In genomic region chr19:39413903-39414608, GRCh38 we compare ENCODE assay signal across 8 cellular contexts. TPM values are rescaled to one million over a fixed set of nuclear protein-coding genes. Genes with fewer than 3 reads are reported as not detected.
DNase-seq lines count a peak whose midpoint lies in the region; ATAC-seq and TF ChIP-seq lines count a peak whose summit lies in the region.

No MANE protein-coding gene starts in this region.

- intact Hi-C loops in left ventricle myocardium inferior (cut with micrococcal nuclease) = no loop called here

- POLR2A ChIA-PET in activated CD4-positive, alpha-beta memory T cell treated with anti-CD3 and anti-CD28 coated beads, Interleukin-2, amount 10 ng/mL, durations not matched to agents 7 days and 5 days (lab: Charles Lee) = interaction anchor here (1.1 to 3.7 kb wide), 6 partner anchors 12 to 31 kb away, joined by 3 to 26 read pairs (median 7); partner anchors contain the start of genes MED29, PAF1, RPS16 and SUPT5H

- H3K4me2 ChIP-seq in skeletal muscle satellite cell (ENCODE audit: low read length) = peak overlapping the region; percentile 95

- CTCF ChIA-PET in activated naive CD4-positive, alpha-beta T cell treated with anti-CD3 and anti-CD28 coated beads, Interleukin-2, amount 10 ng/mL, durations not matched to agents 7 days and 5 days (lab: Charles Lee) = interaction anchor here (1.2 to 2.2 kb wide), 3 partner anchors 16 to 21 kb away, joined by 3 to 10 read pairs (median 4); no protein-coding TSS in a partner anchor
- CTCF ChIA-PET in activated CD4-positive, alpha-beta memory T cell treated with anti-CD3 and anti-CD28 coated beads, Interleukin-2, amount 10 ng/mL, durations not matched to agents 7 days and 5 days (lab: Charles Lee) = interaction anchor here (0.6 to 1.8 kb wide), 4 partner anchors 13 to 104 kb away, joined by 3 to 6 read pairs (median 4); partner anchors contain the start of gene RPS16

- peak overlapping the region; percentile 90 for H3K4me3 Mint-ChIP-seq in activated naive CD4-positive, alpha-beta T cell treated with anti-CD3 and anti-CD28 coated beads, Interleukin-2, amount 10 ng/mL, durations not matched to agents 7 days and 5 days
- peak overlapping the region; percentile 89 for H3K4me3 Mint-ChIP-seq in activated CD4-positive, alpha-beta memory T cell treated with anti-CD3 and anti-CD28 coated beads, Interleukin-2, amount 10 ng/mL, durations not matched to agents 7 days and 5 days

- H3K36me3 Mint-ChIP-seq in activated naive CD4-positive, alpha-beta T cell treated with anti-CD3 and anti-CD28 coated beads, Interleukin-2, amount 10 ng/mL, durations not matched to agents 7 days and 5 days = peaks cover 39% of the 10 kb centered on the region
- H3K36me3 Mint-ChIP-seq in activated CD4-positive, alpha-beta memory T cell treated with anti-CD3 and anti-CD28 coated beads, Interleukin-2, amount 10 ng/mL, durations not matched to agents 7 days and 5 days (ENCODE audit: low read depth) = peaks cover 47% of the 10 kb centered on the region

- no peak for TF ChIP-seq CTCF in left ventricle myocardium inferior (IDR thresholded peaks at IDR 0.05; ENCODE audit: borderline replicate concordance)

- peaks cover 75% of the 10 kb centered on the region for H3K4me1 ChIP-seq in left ventricle myocardium inferior
- H3K4me1 ChIP-seq in skeletal muscle satellite cell (ENCODE audit: control insufficient read depth, insufficient read depth, low read length) = peaks cover 32% of the 10 kb centered on the region

- H3K27ac ChIP-seq in left ventricle myocardium inferior (replicated peaks) = peak overlapping the region; percentile 99

- H3K9me3 ChIP-seq in left ventricle myocardium inferior (replicated peaks) = no peaks in the 10 kb centered on the region
- no peaks in the 10 kb centered on the region for H3K9me3 ChIP-seq in skeletal muscle satellite cell (replicated peaks; ENCODE audit: low read length)

- peak overlapping the region; percentile 87 for H3K4me3 ChIP-seq in left ventricle myocardium inferior
- H3K4me3 ChIP-seq in skeletal muscle satellite cell (ENCODE audit: low read length) = peak overlapping the region; percentile 93

- H3K36me3 ChIP-seq in left ventricle myocardium inferior = peaks cover 24% of the 10 kb centered on the region
- H3K36me3 ChIP-seq in skeletal muscle satellite cell (ENCODE audit: insufficient read depth, low read length) = peaks cover 19% of the 10 kb centered on the region

- H3K27me3 Mint-ChIP-seq in activated naive CD4-positive, alpha-beta T cell treated with anti-CD3 and anti-CD28 coated beads, Interleukin-2, amount 10 ng/mL, durations not matched to agents 7 days and 5 days = peaks cover 4% of the 10 kb centered on the region
- H3K27me3 Mint-ChIP-seq in activated CD4-positive, alpha-beta memory T cell treated with anti-CD3 and anti-CD28 coated beads, Interleukin-2, amount 10 ng/mL, durations not matched to agents 7 days and 5 days = peaks cover 2% of the 10 kb centered on the region

- peak overlapping the region; percentile 70 for H3K27ac Mint-ChIP-seq in activated naive CD4-positive, alpha-beta T cell treated with anti-CD3 and anti-CD28 coated beads, Interleukin-2, amount 10 ng/mL, durations not matched to agents 7 days and 5 days
- H3K27ac Mint-ChIP-seq in activated CD4-positive, alpha-beta memory T cell treated with anti-CD3 and anti-CD28 coated beads, Interleukin-2, amount 10 ng/mL, durations not matched to agents 7 days and 5 days = peak overlapping the region; percentile 79

- DNase-seq in activated naive CD4-positive, alpha-beta T cell treated with anti-CD3 and anti-CD28 coated beads, Interleukin-2, amount 10 ng/mL, durations not matched to agents 7 days and 5 days = no peak
- DNase-seq in activated naive CD4-positive, alpha-beta T cell treated with anti-CD3 and anti-CD28 coated beads, Interleukin-2, amount 50 U/mL, for 16 hours = no peak
- no peak for DNase-seq in activated CD4-positive, alpha-beta memory T cell treated with anti-CD3 and anti-CD28 coated beads, Interleukin-2, amount 10 ng/mL, durations not matched to agents 7 days and 5 days
- no peak for DNase-seq in left ventricle myocardium inferior
- DNase-seq in T-helper 9 cell = no peak
- no peak for DNase-seq in SW480 (ENCODE audit: low spot score)

- H3K9ac ChIP-seq in skeletal muscle satellite cell (ENCODE audit: low read depth, low read length) = peak overlapping the region; percentile 98

- no peaks in the 10 kb centered on the region for H3K9me3 Mint-ChIP-seq in activated naive CD4-positive, alpha-beta T cell treated with anti-CD3 and anti-CD28 coated beads, Interleukin-2, amount 10 ng/mL, durations not matched to agents 7 days and 5 days
- no peaks in the 10 kb centered on the region for H3K9me3 Mint-ChIP-seq in activated CD4-positive, alpha-beta memory T cell treated with anti-CD3 and anti-CD28 coated beads, Interleukin-2, amount 10 ng/mL, durations not matched to agents 7 days and 5 days

- no peaks in the 10 kb centered on the region for H3K27me3 ChIP-seq in left ventricle myocardium inferior (ENCODE audit: low read depth)
- H3K27me3 ChIP-seq in skeletal muscle satellite cell (ENCODE audit: control insufficient read depth, insufficient read depth, low read length) = no peaks in the 10 kb centered on the region

- peaks cover 37% of the 10 kb centered on the region for H3K4me1 Mint-ChIP-seq in activated naive CD4-positive, alpha-beta T cell treated with anti-CD3 and anti-CD28 coated beads, Interleukin-2, amount 10 ng/mL, durations not matched to agents 7 days and 5 days
- H3K4me1 Mint-ChIP-seq in activated CD4-positive, alpha-beta memory T cell treated with anti-CD3 and anti-CD28 coated beads, Interleukin-2, amount 10 ng/mL, durations not matched to agents 7 days and 5 days = peaks cover 39% of the 10 kb centered on the region

- ATAC-seq in GM18520 (IDR thresholded peaks at IDR 0.05; ENCODE audit: unreplicated experiment) = no peak

RNA-seq across cellular contexts. Expression of gene PLEKHG2, which starts 1.6 kb away (rescaled TPM):
- total RNA-seq in activated CD4-positive, alpha-beta memory T cell treated with anti-CD3 and anti-CD28 coated beads, Interleukin-2, amount 10 ng/mL, durations not matched to agents 7 days and 5 days = 10 to 100 TPM; 82.4 to 93.0 TPM
- 14.1 TPM for total RNA-seq in left ventricle myocardium inferior
- 11.1 and 12.4 TPM in 2 replicates for total RNA-seq in skeletal muscle satellite cell (2012; rRNA removed)

RNA-seq across cellular contexts. Expression of gene ZFP36, which starts 7.4 kb away (rescaled TPM):
- total RNA-seq in activated CD4-positive, alpha-beta memory T cell treated with anti-CD3 and anti-CD28 coated beads, Interleukin-2, amount 10 ng/mL, durations not matched to agents 7 days and 5 days = 100 to 1,000 TPM; 189 to 194 TPM
- total RNA-seq in left ventricle myocardium inferior = 34.8 TPM
- 8.6 and 10.5 TPM in 2 replicates for total RNA-seq in skeletal muscle satellite cell (2012; rRNA removed)

RNA-seq across cellular contexts. Expression of gene RPS16, which starts 21.7 kb away (rescaled TPM):
- total RNA-seq in activated CD4-positive, alpha-beta memory T cell treated with anti-CD3 and anti-CD28 coated beads, Interleukin-2, amount 10 ng/mL, durations not matched to agents 7 days and 5 days = 1,000 to 10,000 TPM; 2,238 to 2,243 TPM
- 1,107 TPM for total RNA-seq in left ventricle myocardium inferior
- 42.8 and 55.0 TPM in 2 replicates for total RNA-seq in skeletal muscle satellite cell (2012; rRNA removed)

RNA-seq across cellular contexts. Expression of gene MED29, which starts 22.9 kb away (rescaled TPM):
- total RNA-seq in activated CD4-positive, alpha-beta memory T cell treated with anti-CD3 and anti-CD28 coated beads, Interleukin-2, amount 10 ng/mL, durations not matched to agents 7 days and 5 days = 10 to 100 TPM; 32.3 to 34.5 TPM
- 25.7 TPM for total RNA-seq in left ventricle myocardium inferior
- total RNA-seq in skeletal muscle satellite cell (2012; rRNA removed) = 15.5 and 17.5 TPM in 2 replicates

RNA-seq across cellular contexts. Expression of gene PAF1, which starts 23.1 kb away (rescaled TPM):
- total RNA-seq in activated CD4-positive, alpha-beta memory T cell treated with anti-CD3 and anti-CD28 coated beads, Interleukin-2, amount 10 ng/mL, durations not matched to agents 7 days and 5 days = 10 to 100 TPM; 44.0 to 47.2 TPM
- 33.2 TPM for total RNA-seq in left ventricle myocardium inferior
- 24.8 and 26.0 TPM in 2 replicates for total RNA-seq in skeletal muscle satellite cell (2012; rRNA removed)
